1 cellular context compared by ENCODE assay signal in the genomic region with DNA sequence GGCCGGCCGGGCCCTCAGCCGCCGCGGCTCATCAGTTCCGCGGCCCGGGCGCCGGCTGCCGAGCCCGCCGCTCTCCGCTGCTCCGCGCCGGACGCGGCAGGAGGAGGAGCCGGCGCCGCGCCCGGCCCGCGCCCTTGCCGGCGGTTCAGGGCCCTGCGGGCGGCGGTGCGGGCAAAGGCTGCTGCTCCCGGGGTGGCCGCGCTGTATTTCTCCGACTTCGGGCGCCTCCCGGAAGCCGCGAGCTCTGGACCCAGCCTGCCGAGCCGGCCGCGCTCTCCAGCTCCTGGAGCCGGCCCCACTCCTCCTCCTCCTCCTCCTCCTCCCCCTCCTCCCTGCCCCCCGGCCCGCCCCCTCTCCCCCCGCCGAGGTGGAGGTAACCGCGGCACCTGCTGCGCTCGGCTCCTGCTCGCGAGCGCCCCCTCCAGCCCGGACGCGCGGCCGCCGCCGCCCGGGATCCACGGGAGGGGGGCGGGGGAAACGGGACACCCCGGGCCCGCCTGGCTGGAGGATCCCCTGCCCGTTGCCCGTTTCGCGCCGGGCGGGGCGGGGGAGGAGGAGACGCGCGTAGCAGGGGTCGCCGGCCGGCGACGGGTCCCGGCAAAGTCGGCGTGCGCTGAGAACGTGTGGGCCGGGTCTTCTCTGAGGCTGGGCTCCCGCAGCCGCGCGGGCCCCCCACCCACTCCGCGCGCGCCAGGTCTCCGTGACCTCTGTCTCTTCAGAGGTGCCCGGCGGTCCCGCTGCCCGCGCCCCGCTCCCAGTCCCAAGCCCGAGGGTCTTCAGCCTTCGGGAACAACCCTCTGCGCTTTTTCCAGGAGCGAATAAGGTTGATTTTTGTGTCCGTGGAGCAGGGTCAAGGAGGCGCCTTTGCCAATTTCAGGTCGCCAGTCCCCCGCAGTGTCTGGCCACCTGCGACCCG.
A peak's percentile ranks its signal among the peaks of the same experiment; 100 is the strongest.
TF ChIP-seq lines count a peak whose summit lies in the region.

A gene with protein sequence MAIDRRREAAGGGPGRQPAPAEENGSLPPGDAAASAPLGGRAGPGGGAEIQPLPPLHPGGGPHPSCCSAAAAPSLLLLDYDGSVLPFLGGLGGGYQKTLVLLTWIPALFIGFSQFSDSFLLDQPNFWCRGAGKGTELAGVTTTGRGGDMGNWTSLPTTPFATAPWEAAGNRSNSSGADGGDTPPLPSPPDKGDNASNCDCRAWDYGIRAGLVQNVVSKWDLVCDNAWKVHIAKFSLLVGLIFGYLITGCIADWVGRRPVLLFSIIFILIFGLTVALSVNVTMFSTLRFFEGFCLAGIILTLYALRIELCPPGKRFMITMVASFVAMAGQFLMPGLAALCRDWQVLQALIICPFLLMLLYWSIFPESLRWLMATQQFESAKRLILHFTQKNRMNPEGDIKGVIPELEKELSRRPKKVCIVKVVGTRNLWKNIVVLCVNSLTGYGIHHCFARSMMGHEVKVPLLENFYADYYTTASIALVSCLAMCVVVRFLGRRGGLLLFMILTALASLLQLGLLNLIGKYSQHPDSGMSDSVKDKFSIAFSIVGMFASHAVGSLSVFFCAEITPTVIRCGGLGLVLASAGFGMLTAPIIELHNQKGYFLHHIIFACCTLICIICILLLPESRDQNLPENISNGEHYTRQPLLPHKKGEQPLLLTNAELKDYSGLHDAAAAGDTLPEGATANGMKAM (minus strand): TSS at position 257 of the 916 bp plus-strand sequence. CDS start 491 bp downstream, outside the sequence.

TF ChIP-seq in GM23338, 12 proteins besides CTCF, POLR2A, EP300 and RAD21 (continued from another document):
- peak; percentile 19; the same call in 1 of the 2 replicates for TF ChIP-seq ETS1 (IDR thresholded peaks at IDR 0.05)
- no peak for TF ChIP-seq REST (IDR thresholded peaks at IDR 0.05; ENCODE audit: unreplicated experiment)
- no peak for TF ChIP-seq EZH2phosphoT487 (IDR thresholded peaks at IDR 0.05; ENCODE audit: unreplicated experiment)
